Comparison of ENCODE assay signal across 8 cellular contexts in genomic region chr6:18387061-18387721, GRCh38. TPM values are rescaled to one million over a fixed set of nuclear protein-coding genes. Genes with fewer than 3 reads are reported as not detected.
DNase-seq lines count a peak whose midpoint lies in the region; ATAC-seq and TF ChIP-seq lines count a peak whose summit lies in the region.

Gene RNF144B (plus strand): TSS chr6:18387350. CDS start chr6:18399535, 12,185 bp downstream.

- ATAC-seq in HG03103 (IDR thresholded peaks at IDR 0.05; ENCODE audit: low read depth, unreplicated experiment), result peak; percentile 83
- ATAC-seq in WTC11, result peak; percentile 98

- H3K4me3 Mint-ChIP-seq in WTC11 (peak within 1 kb of the TSS; percentile 87), immature natural killer cell (peak within 1 kb of the TSS; percentile 94 to 97 (median 95))

- DNase-seq in SIG-M5 treated with dmso at 0.1 percent for 504 hours (lab: John Stamatoyannopoulos, UW; ENCODE audit: unreplicated experiment) (peak; percentile 37), SIG-M5 (lab: John Stamatoyannopoulos, UW) (no peak), NCI-H2171 treated with DMSO at 0.1 percent for 48 hours (lab: John Stamatoyannopoulos, UW) (peak; percentile 98), WTC11 (ENCODE audit: low spot score) (peak; percentile 86), cardiac fibroblast (ENCODE audit: low read depth in 2 of 2) (peak; percentile 63 to 69), immature natural killer cell (peak; percentile 34 to 47 (median 41))
- DNase-seq in stimulated activated CD4-positive, alpha-beta T cell treated with anti-CD3 and anti-CD28 coated beads, Interleukin-12 subunit alpha, Interleukin-12 subunit beta, amount 100 ng/mL, for 24 hours (ENCODE audit: low read depth in 2 of 2), result peak; percentile 55 to 63

- TF ChIP-seq CTCF in WTC11 (IDR thresholded peaks at IDR 0.05), result no peak
- TF ChIP-seq CTCF in cardiac fibroblast (IDR thresholded peaks at IDR 0.05; ENCODE audit: low read depth, low read length), result no peak

- POLR2A ChIA-PET in WTC11 (lab: Charles Lee), result interaction anchor here (0.5 to 1.2 kb wide), 4 partner anchors 9 to 134 kb away, joined by 3 to 4 read pairs (median 4); no protein-coding TSS in a partner anchor

- peak within 1 kb of the TSS; percentile 83 for H3K27ac Mint-ChIP-seq in WTC11
- peak within 1 kb of the TSS; percentile 52 to 73 (median 69) for H3K27ac Mint-ChIP-seq in immature natural killer cell

- CTCF ChIA-PET in WTC11 (lab: Charles Lee), result interaction anchor here (0.7 to 1.6 kb wide), 5 partner anchors 8 to 572 kb away, joined by 3 to 8 read pairs (median 4); partner anchors contain the start of gene DEK

- H3K27me3 Mint-ChIP-seq in WTC11 (ENCODE audit: low read depth) (no peaks in the 10 kb centered on the region), immature natural killer cell (ENCODE audit: low read depth in 3 of 3) (peaks cover 0 to 8% (median 1%) of the 10 kb centered on the region in 3 donors)

- H3K4me1 Mint-ChIP-seq in WTC11 (peaks cover 49% of the 10 kb centered on the region), immature natural killer cell (peaks cover 24 to 39% of the 10 kb centered on the region in 2 donors)

- H3K9me3 Mint-ChIP-seq in WTC11 (no peaks in the 10 kb centered on the region), immature natural killer cell (no peaks in the 10 kb centered on the region)

- peak within 1 kb of the TSS; percentile 51 to 67 for H3K4me3 ChIP-seq in cardiac fibroblast (replicated peaks in 1 of 2; ENCODE audit: low read depth in 2 of 2, low read length in 2 of 2)

- H3K36me3 Mint-ChIP-seq in WTC11, result no peaks in the 10 kb centered on the region
- H3K36me3 Mint-ChIP-seq in immature natural killer cell, result no peaks in the 10 kb centered on the region

TF ChIP-seq in WTC11, 78 proteins besides CTCF, POLR2A, EP300 and RAD21 (continues in another document):
- TF ChIP-seq TP53 (CRISPR knock-in tag; IDR thresholded peaks at IDR 0.05), result no peak
- no peak for TF ChIP-seq OVOL2 (CRISPR knock-in tag; IDR thresholded peaks at IDR 0.05; ENCODE audit: borderline replicate concordance)
- TF ChIP-seq MLX (CRISPR knock-in tag; IDR thresholded peaks at IDR 0.05), result no peak
- TF ChIP-seq ZNF416 (CRISPR knock-in tag; IDR thresholded peaks at IDR 0.05), result no peak
- TF ChIP-seq CDX4 (CRISPR knock-in tag; IDR thresholded peaks at IDR 0.05; ENCODE audit: borderline replicate concordance), result no peak
- peak; percentile 97 for TF ChIP-seq ETV6 (CRISPR knock-in tag; IDR thresholded peaks at IDR 0.05)
- TF ChIP-seq ZNF281 (CRISPR knock-in tag; IDR thresholded peaks at IDR 0.05), result 0 out of 2 replicates have a peak, but pooled peaks have one; percentile 31
- peak; percentile 56; the same call in 1 of the 2 replicates for TF ChIP-seq FOXP1 (CRISPR knock-in tag; IDR thresholded peaks at IDR 0.05; ENCODE audit: borderline replicate concordance)
- TF ChIP-seq HMGA2 (CRISPR knock-in tag; IDR thresholded peaks at IDR 0.05), result no peak
- peak; percentile 68 for TF ChIP-seq MAX (CRISPR knock-in tag; IDR thresholded peaks at IDR 0.05)
- no peak for TF ChIP-seq ZNF219 (CRISPR knock-in tag; IDR thresholded peaks at IDR 0.05; ENCODE audit: borderline replicate concordance)
- no peak for TF ChIP-seq STAT6 (CRISPR knock-in tag; conservative IDR thresholded peaks at IDR 0.05; ENCODE audit: low read depth)
- peak; percentile 73; the same call in 1 of the 2 replicates for TF ChIP-seq GABPB1 (CRISPR knock-in tag; IDR thresholded peaks at IDR 0.05)
- 0 out of 2 replicates have a peak, but pooled peaks have one; percentile 40 for TF ChIP-seq TEAD1 (CRISPR knock-in tag; IDR thresholded peaks at IDR 0.05)
- TF ChIP-seq ZNF232 (CRISPR knock-in tag; IDR thresholded peaks at IDR 0.05), result no peak
- no peak for TF ChIP-seq NR2C2 (CRISPR knock-in tag; IDR thresholded peaks at IDR 0.05)
- TF ChIP-seq EMX1 (CRISPR knock-in tag; IDR thresholded peaks at IDR 0.05), result no peak
- TF ChIP-seq NFYB (CRISPR knock-in tag; conservative IDR thresholded peaks at IDR 0.05; ENCODE audit: low read depth), result no peak
- TF ChIP-seq PREB (CRISPR knock-in tag; IDR thresholded peaks at IDR 0.05; ENCODE audit: borderline replicate concordance), result no peak; the same call in 1 of the 2 replicates
- no peak for TF ChIP-seq GRHL2 (CRISPR knock-in tag; IDR thresholded peaks at IDR 0.05; ENCODE audit: insufficient replicate concordance, severe bottlenecking)
- TF ChIP-seq FOXK1 (CRISPR knock-in tag; IDR thresholded peaks at IDR 0.05), result peak; percentile 80
- no peak for TF ChIP-seq ZNF138 (CRISPR knock-in tag; conservative IDR thresholded peaks at IDR 0.05)
- TF ChIP-seq ZNF121 (CRISPR knock-in tag; IDR thresholded peaks at IDR 0.05), result no peak

RNA-seq across cellular contexts. Expression of gene RNF144B, which starts in this region (rescaled TPM):
- total RNA-seq in WTC11 (2021), result 4.9 to 8.2 TPM (median 5.7 TPM) in 3 replicates
- 1 to 10 TPM in 2 of 3 donors, under 1 TPM in 1; 0.35 to 2.4 (median 1.1) TPM for polyA plus RNA-seq in immature natural killer cell
